Comparison of ENCODE assay signal across 8 cellular contexts in genomic region chr10:3780766-3781457, GRCh38.
A peak's percentile ranks its signal among the peaks of the same experiment; 100 is the strongest.
DNase-seq lines count a peak whose midpoint lies in the region; ATAC-seq and TF ChIP-seq lines count a peak whose summit lies in the region.

No MANE protein-coding gene starts in this region.

- H3K4me1 ChIP-seq in mucosa of rectum (ENCODE audit: control insufficient read depth in 2 of 2, insufficient read depth in 2 of 2, low read length in 2 of 2), result peaks cover 49 to 61% of the 10 kb centered on the region in 2 donors

- TF ChIP-seq CTCF in choroid plexus epithelial cell (conservative IDR thresholded peaks at IDR 0.05; ENCODE audit: low read depth, low read length), result no peak

- no peaks in the 10 kb centered on the region for H3K9me3 ChIP-seq in mucosa of rectum (ENCODE audit: control insufficient read depth in 2 of 2, low read length in 2 of 2)

- ATAC-seq in stimulated activated naive CD8-positive, alpha-beta T cell treated with anti-CD3 and anti-CD28 coated beads, Interleukin-15, Interleukin-2, amounts not matched to agents 100 U/mL and 50 U/mL, for 24 hours, result no peak

- H3K4me1 Mint-ChIP-seq in stimulated activated naive CD8-positive, alpha-beta T cell treated with anti-CD3 and anti-CD28 coated beads, Interleukin-15, Interleukin-2, amounts not matched to agents 100 ng/mL and 50 ng/mL, for 24 hours (ENCODE audit: low read depth), result peaks cover 70% of the 10 kb centered on the region

- no peaks in the 10 kb centered on the region for H3K27me3 ChIP-seq in mucosa of rectum (ENCODE audit: control insufficient read depth in 2 of 2, insufficient read depth in 2 of 2, low read length in 2 of 2)

- H3K9me3 Mint-ChIP-seq in stimulated activated naive CD8-positive, alpha-beta T cell treated with anti-CD3 and anti-CD28 coated beads, Interleukin-15, Interleukin-2, amounts not matched to agents 100 ng/mL and 50 ng/mL, for 24 hours, result no peaks in the 10 kb centered on the region

- no peak for DNase-seq in stimulated activated naive CD8-positive, alpha-beta T cell treated with anti-CD3 and anti-CD28 coated beads, Interleukin-15, Interleukin-2, amounts not matched to agents 100 U/mL and 50 U/mL, for 24 hours
- DNase-seq in choroid plexus epithelial cell (ENCODE audit: low read depth) (peak; percentile 58), NCI-H2081 (lab: John Stamatoyannopoulos, UW) (no peak), midbrain (lab: John Stamatoyannopoulos, UW) (no peak), dedifferentiated amniotic fluid mesenchymal stem cell (ENCODE audit: extremely low spot score) (no peak), nucleus accumbens (lab: John Stamatoyannopoulos, UW) (no peak)

- H3K9ac ChIP-seq in mucosa of rectum (ENCODE audit: low read depth in 1 of 2, low read length in 2 of 2), result peak overlapping the region; percentile 93 to 100

- H3K27ac Mint-ChIP-seq in stimulated activated naive CD8-positive, alpha-beta T cell treated with anti-CD3 and anti-CD28 coated beads, Interleukin-15, Interleukin-2, amounts not matched to agents 100 ng/mL and 50 ng/mL, for 24 hours, result peak overlapping the region; percentile 98

- peak overlapping the region; percentile 95 for H3K4me3 Mint-ChIP-seq in stimulated activated naive CD8-positive, alpha-beta T cell treated with anti-CD3 and anti-CD28 coated beads, Interleukin-15, Interleukin-2, amounts not matched to agents 100 ng/mL and 50 ng/mL, for 24 hours

- no peaks in the 10 kb centered on the region for H3K27me3 Mint-ChIP-seq in stimulated activated naive CD8-positive, alpha-beta T cell treated with anti-CD3 and anti-CD28 coated beads, Interleukin-15, Interleukin-2, amounts not matched to agents 100 ng/mL and 50 ng/mL, for 24 hours

- H3K36me3 ChIP-seq in mucosa of rectum (ENCODE audit: control insufficient read depth in 2 of 2, insufficient read depth in 2 of 2, low read length in 2 of 2), result peaks cover 56 to 61% of the 10 kb centered on the region in 2 donors

- peak overlapping the region; percentile 99 to 100 for H3K27ac ChIP-seq in mucosa of rectum (ENCODE audit: low read depth in 2 of 2, low read length in 2 of 2)

- peaks cover 85% of the 10 kb centered on the region for H3K36me3 Mint-ChIP-seq in stimulated activated naive CD8-positive, alpha-beta T cell treated with anti-CD3 and anti-CD28 coated beads, Interleukin-15, Interleukin-2, amounts not matched to agents 100 ng/mL and 50 ng/mL, for 24 hours (ENCODE audit: low read depth)

- peak overlapping the region; percentile 99 for H3K4me3 ChIP-seq in choroid plexus epithelial cell (ENCODE audit: low read depth, low read length)
- H3K4me3 ChIP-seq in mucosa of rectum (ENCODE audit: low read length in 2 of 2), result peak overlapping the region; percentile 77 to 99
